ENCODE assay signal across 8 cellular contexts in the genomic region with DNA sequence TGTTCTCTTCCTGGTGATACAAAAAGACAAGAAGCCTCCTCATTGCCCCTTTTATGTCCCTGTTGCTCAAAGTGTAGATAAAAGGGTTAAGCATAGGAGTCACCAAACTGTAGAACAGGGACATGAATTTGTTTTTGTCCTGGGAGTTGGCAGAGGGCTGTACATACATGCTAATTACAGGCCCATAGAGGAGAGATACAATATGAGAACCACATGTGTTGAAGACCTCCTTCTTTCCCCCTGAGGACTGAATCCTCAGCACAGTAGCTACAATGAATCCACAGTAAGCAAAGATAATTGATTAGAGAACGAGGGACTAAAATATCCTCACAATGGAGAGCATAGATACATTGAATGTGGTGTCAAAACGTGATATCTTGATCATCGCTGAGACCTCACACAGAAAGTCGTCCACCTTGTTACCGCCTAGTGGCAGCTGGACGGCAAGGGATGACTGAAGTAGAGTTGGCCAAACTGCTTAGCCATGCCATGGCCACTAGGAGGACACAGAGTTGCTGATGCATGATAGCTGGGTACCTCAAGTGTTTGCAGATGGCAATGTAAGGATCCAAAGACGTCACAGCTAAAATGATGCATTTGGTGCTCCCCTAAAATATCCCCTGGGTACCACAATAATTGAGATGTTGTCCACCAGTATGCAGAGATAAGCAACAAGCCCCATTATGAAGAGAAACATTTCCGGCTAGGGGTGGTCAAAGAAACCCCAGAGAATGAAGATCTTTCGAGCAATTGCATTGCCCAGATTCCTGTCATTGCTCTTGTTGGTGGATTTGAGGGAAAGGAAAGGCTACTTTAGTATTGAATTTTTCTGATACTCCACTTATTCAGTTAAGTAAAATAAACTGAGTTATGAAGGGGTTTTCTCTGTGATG. TPM values are rescaled to one million over a fixed set of nuclear protein-coding genes. Genes with fewer than 3 reads are reported as not detected.
A peak's percentile ranks its signal among the peaks of the same experiment; 100 is the strongest.
DNase-seq lines count a peak whose midpoint lies in the region; ATAC-seq and TF ChIP-seq lines count a peak whose summit lies in the region.

No MANE protein-coding gene starts in this region.

- H3K9me3 ChIP-seq in AG04450 (ENCODE audit: control insufficient read depth, insufficient read depth, low read length) = no peaks in the 10 kb centered on the region
- no peaks in the 10 kb centered on the region for H3K9me3 ChIP-seq in MG63
- no peaks in the 10 kb centered on the region for H3K9me3 ChIP-seq in right lobe of liver

- POLR2A ChIA-PET in AG04450 (lab: Yijun Ruan, JAX) = interaction anchor here (0.5 kb wide), 1 partner anchor 67 kb away, joined by 9 read pairs; the partner anchor contains the start of gene ZNF311

- ATAC-seq in right lobe of liver (peak; percentile 76 to 91 (median 86)), HG02588 (IDR thresholded peaks at IDR 0.05; ENCODE audit: unreplicated experiment) (no peak), HG03025 (IDR thresholded peaks at IDR 0.05; ENCODE audit: low FRiP score, unreplicated experiment) (no peak)

- TF ChIP-seq POLR2A in right lobe of liver (IDR thresholded peaks at IDR 0.05) = no peak

- H3K27me3 ChIP-seq in AG04450 (ENCODE audit: control insufficient read depth, insufficient read depth, low read length) = no peaks in the 10 kb centered on the region
- H3K27me3 ChIP-seq in MG63 = 0 out of 2 replicates have a peak, but pooled peaks cover 10% of the 10 kb centered on the region
- no peaks in the 10 kb centered on the region for H3K27me3 ChIP-seq in right lobe of liver

- in situ Hi-C loops in GM13976 (cut with MboI; ENCODE audit: low sequenced_read_pairs, unreplicated experiment) = no loop called here

- intact Hi-C loops in right lobe of liver (cut with DNase I) = no loop called here

- WGBS in right lobe of liver (ENCODE audit: insufficient coverage, low coverage, low lambda C conversion rate, missing lambda C conversion rate) = 25% methylated on average over 9 of the region's 9 CpGs

- DNase-seq in AG04450 (ENCODE audit: low read depth, low spot score) (no peak), GM13976 (ENCODE audit: low spot score) (peak; percentile 26), MG63 (peak; percentile 17), astrocyte of the hippocampus (ENCODE audit: low read depth, low spot score) (peak; percentile 11), right lobe of liver (peak in 2 of 3 donors; percentile 29 to 45), globus pallidus (ENCODE audit: low spot score) (no peak)

- TF ChIP-seq CTCF in AG04450 (IDR thresholded peaks at IDR 0.05; ENCODE audit: low read depth, low read length) (peak; percentile 52), GM13976 (IDR thresholded peaks at IDR 0.05; ENCODE audit: borderline replicate concordance, control extremely low read depth, extremely low read depth, insufficient read depth, missing control alignments) (peak; percentile 30), right lobe of liver (IDR thresholded peaks at IDR 0.05) (peak; percentile 47 to 61 (median 54))

- no peak overlapping the region for H3K27ac ChIP-seq in AG04450 (ENCODE audit: low read depth, low read length)
- no peak overlapping the region for H3K27ac ChIP-seq in right lobe of liver

- H3K4me3 ChIP-seq in AG04450 (ENCODE audit: low read depth, low read length) = no peak overlapping the region
- no peak overlapping the region for H3K4me3 ChIP-seq in MG63
- H3K4me3 ChIP-seq in right lobe of liver = no peak overlapping the region

- CTCF ChIA-PET in AG04450 (lab: Charles Lee) = no interaction called here

- H3K4me1 ChIP-seq in right lobe of liver = no peaks in the 10 kb centered on the region

- H3K36me3 ChIP-seq in MG63 (no peaks in the 10 kb centered on the region), right lobe of liver (no peaks in the 10 kb centered on the region)

RNA-seq across cellular contexts. Expression of gene OR2B3, which starts 15.0 kb away (rescaled TPM):
- not detected in 2 replicates for polyA plus RNA-seq in AG04450 (2011; rRNA removed)
- polyA minus RNA-seq in AG04450 (2011; rRNA and poly(A)+ RNA removed) = not detected in 2 replicates
- not detected in 2 replicates for total RNA-seq in MG63 (2014; rRNA removed; shearing (Covaris generic); ENCODE audit: low replicate concordance)
- total RNA-seq in right lobe of liver = not detected

RNA-seq across cellular contexts. Expression of gene OR2W1, which starts 27.1 kb away (rescaled TPM):
- not detected in 2 replicates for polyA plus RNA-seq in AG04450 (2011; rRNA removed)
- polyA minus RNA-seq in AG04450 (2011; rRNA and poly(A)+ RNA removed) = not detected in 2 replicates
- total RNA-seq in MG63 (2014; rRNA removed; shearing (Covaris generic); ENCODE audit: low replicate concordance) = not detected in 2 replicates
- not detected for total RNA-seq in right lobe of liver

RNA-seq across cellular contexts. Expression of gene OR2J1, which starts 27.2 kb away (rescaled TPM):
- polyA plus RNA-seq in AG04450 (2011; rRNA removed) = not detected in 2 replicates
- polyA minus RNA-seq in AG04450 (2011; rRNA and poly(A)+ RNA removed) = not detected in 2 replicates
- not detected in 2 replicates for total RNA-seq in MG63 (2014; rRNA removed; shearing (Covaris generic); ENCODE audit: low replicate concordance)
- not detected for total RNA-seq in right lobe of liver

RNA-seq across cellular contexts. Expression of gene OR2J3, which starts 35.8 kb away (rescaled TPM):
- not detected in 2 replicates for polyA plus RNA-seq in AG04450 (2011; rRNA removed)
- polyA minus RNA-seq in AG04450 (2011; rRNA and poly(A)+ RNA removed) = not detected in 2 replicates
- total RNA-seq in MG63 (2014; rRNA removed; shearing (Covaris generic); ENCODE audit: low replicate concordance) = not detected in 2 replicates
- total RNA-seq in right lobe of liver = not detected

Comparison
In these comparisons a context has a peak if more than half of its experiments do, and no peak if none do; other contexts are left out.
1. DNase-seq: peak in GM13976 (single experiment), MG63 (single experiment), astrocyte of the hippocampus (single experiment) and right lobe of liver (2 of 3); none in AG04450 (single experiment) and globus pallidus (single experiment).
2. ATAC-seq: peak in right lobe of liver (4 of 4); none in HG02588 (single experiment) and HG03025 (single experiment).
3. Peak in every context shown above with its lines, with median percentiles within 50 percentile points of each other: CTCF ChIP-seq.